Comparison of ENCODE assay signal across 1 cellular context in the genomic region with DNA sequence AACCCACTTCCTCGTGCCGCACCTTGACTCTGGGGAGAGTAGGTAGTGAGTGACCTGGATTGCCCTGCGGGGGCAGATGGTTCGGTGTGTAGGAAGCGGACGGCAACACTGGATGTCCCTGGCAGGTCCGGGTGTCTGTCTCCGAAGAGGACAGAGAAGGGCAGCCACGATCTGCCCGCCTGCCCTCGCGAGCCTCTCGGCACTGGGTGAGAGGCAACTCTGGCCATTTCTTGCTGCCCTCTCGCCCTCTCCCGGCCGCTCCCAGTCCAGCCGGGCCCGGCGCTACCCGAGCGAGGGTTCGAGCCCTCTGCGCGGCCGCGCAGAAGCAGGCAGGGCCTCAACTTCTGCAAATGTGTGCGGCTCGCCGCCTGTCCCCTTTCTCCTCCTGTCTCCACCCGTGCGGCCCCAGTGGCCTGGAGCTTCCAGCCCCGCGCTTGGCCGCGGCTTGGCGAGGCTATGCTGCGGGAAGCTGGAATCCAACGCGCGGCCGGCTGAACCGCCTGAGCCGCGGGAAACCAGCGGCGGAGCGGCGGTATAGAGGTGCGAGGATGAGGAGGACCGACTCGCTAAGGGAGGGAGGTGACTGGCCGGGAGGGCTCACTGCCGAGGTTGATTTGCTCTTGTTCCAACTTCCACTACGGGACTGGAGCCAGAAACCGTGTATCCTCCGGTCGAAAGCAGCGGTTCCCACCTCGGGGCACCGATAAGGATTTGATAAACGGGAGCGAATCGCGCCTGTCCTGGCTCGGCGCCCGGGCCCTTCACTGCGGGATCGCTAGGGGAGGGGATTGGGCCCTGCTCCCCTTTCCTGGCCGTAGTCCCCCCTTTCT.
TF ChIP-seq lines count a peak whose summit lies in the region.

No MANE protein-coding gene starts in this region.

TF ChIP-seq in K562, 482 proteins besides CTCF, POLR2A, EP300 and RAD21 (continued from another document and continues in another):
- TF ChIP-seq, protein P1, sequence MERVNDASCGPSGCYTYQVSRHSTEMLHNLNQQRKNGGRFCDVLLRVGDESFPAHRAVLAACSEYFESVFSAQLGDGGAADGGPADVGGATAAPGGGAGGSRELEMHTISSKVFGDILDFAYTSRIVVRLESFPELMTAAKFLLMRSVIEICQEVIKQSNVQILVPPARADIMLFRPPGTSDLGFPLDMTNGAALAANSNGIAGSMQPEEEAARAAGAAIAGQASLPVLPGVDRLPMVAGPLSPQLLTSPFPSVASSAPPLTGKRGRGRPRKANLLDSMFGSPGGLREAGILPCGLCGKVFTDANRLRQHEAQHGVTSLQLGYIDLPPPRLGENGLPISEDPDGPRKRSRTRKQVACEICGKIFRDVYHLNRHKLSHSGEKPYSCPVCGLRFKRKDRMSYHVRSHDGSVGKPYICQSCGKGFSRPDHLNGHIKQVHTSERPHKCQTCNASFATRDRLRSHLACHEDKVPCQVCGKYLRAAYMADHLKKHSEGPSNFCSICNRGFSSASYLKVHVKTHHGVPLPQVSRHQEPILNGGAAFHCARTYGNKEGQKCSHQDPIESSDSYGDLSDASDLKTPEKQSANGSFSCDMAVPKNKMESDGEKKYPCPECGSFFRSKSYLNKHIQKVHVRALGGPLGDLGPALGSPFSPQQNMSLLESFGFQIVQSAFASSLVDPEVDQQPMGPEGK (CRISPR knock-in tag; IDR thresholded peaks at IDR 0.05; ENCODE audit: borderline replicate concordance), result 0 out of 2 replicates have a peak, but pooled peaks have one; percentile 41
- TF ChIP-seq GTF2E2 (tag; IDR thresholded peaks at IDR 0.05), result 0 out of 2 replicates have a peak, but pooled peaks have one; percentile 2
- TF ChIP-seq, protein P2, sequence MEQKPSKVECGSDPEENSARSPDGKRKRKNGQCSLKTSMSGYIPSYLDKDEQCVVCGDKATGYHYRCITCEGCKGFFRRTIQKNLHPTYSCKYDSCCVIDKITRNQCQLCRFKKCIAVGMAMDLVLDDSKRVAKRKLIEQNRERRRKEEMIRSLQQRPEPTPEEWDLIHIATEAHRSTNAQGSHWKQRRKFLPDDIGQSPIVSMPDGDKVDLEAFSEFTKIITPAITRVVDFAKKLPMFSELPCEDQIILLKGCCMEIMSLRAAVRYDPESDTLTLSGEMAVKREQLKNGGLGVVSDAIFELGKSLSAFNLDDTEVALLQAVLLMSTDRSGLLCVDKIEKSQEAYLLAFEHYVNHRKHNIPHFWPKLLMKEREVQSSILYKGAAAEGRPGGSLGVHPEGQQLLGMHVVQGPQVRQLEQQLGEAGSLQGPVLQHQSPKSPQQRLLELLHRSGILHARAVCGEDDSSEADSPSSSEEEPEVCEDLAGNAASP (IDR thresholded peaks at IDR 0.05), result peak; percentile 68; the same call in 1 of the 2 replicates
- no peak for TF ChIP-seq SRSF1 (IDR thresholded peaks at IDR 0.05; ENCODE audit: low read depth, low read length)
- no peak for TF ChIP-seq DDX20 (tag; IDR thresholded peaks at IDR 0.05; ENCODE audit: low read depth)
- TF ChIP-seq ZNF830 (CRISPR knock-in tag; IDR thresholded peaks at IDR 0.05), result 0 out of 2 replicates have a peak, but pooled peaks have one; percentile 40
- TF ChIP-seq ZNF644 (tag; IDR thresholded peaks at IDR 0.05; ENCODE audit: low read depth), result 0 out of 2 replicates have a peak, but pooled peaks have one; percentile 34
- TF ChIP-seq, protein P3, sequence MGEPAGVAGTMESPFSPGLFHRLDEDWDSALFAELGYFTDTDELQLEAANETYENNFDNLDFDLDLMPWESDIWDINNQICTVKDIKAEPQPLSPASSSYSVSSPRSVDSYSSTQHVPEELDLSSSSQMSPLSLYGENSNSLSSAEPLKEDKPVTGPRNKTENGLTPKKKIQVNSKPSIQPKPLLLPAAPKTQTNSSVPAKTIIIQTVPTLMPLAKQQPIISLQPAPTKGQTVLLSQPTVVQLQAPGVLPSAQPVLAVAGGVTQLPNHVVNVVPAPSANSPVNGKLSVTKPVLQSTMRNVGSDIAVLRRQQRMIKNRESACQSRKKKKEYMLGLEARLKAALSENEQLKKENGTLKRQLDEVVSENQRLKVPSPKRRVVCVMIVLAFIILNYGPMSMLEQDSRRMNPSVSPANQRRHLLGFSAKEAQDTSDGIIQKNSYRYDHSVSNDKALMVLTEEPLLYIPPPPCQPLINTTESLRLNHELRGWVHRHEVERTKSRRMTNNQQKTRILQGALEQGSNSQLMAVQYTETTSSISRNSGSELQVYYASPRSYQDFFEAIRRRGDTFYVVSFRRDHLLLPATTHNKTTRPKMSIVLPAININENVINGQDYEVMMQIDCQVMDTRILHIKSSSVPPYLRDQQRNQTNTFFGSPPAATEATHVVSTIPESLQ (CRISPR knock-in tag; IDR thresholded peaks at IDR 0.05), result no peak
- no peak for TF ChIP-seq EHMT2 (IDR thresholded peaks at IDR 0.05)
- TF ChIP-seq CXXC5 (CRISPR knock-in tag; IDR thresholded peaks at IDR 0.05), result peak; percentile 19; the same call in 1 of the 2 replicates
- TF ChIP-seq, protein P4, sequence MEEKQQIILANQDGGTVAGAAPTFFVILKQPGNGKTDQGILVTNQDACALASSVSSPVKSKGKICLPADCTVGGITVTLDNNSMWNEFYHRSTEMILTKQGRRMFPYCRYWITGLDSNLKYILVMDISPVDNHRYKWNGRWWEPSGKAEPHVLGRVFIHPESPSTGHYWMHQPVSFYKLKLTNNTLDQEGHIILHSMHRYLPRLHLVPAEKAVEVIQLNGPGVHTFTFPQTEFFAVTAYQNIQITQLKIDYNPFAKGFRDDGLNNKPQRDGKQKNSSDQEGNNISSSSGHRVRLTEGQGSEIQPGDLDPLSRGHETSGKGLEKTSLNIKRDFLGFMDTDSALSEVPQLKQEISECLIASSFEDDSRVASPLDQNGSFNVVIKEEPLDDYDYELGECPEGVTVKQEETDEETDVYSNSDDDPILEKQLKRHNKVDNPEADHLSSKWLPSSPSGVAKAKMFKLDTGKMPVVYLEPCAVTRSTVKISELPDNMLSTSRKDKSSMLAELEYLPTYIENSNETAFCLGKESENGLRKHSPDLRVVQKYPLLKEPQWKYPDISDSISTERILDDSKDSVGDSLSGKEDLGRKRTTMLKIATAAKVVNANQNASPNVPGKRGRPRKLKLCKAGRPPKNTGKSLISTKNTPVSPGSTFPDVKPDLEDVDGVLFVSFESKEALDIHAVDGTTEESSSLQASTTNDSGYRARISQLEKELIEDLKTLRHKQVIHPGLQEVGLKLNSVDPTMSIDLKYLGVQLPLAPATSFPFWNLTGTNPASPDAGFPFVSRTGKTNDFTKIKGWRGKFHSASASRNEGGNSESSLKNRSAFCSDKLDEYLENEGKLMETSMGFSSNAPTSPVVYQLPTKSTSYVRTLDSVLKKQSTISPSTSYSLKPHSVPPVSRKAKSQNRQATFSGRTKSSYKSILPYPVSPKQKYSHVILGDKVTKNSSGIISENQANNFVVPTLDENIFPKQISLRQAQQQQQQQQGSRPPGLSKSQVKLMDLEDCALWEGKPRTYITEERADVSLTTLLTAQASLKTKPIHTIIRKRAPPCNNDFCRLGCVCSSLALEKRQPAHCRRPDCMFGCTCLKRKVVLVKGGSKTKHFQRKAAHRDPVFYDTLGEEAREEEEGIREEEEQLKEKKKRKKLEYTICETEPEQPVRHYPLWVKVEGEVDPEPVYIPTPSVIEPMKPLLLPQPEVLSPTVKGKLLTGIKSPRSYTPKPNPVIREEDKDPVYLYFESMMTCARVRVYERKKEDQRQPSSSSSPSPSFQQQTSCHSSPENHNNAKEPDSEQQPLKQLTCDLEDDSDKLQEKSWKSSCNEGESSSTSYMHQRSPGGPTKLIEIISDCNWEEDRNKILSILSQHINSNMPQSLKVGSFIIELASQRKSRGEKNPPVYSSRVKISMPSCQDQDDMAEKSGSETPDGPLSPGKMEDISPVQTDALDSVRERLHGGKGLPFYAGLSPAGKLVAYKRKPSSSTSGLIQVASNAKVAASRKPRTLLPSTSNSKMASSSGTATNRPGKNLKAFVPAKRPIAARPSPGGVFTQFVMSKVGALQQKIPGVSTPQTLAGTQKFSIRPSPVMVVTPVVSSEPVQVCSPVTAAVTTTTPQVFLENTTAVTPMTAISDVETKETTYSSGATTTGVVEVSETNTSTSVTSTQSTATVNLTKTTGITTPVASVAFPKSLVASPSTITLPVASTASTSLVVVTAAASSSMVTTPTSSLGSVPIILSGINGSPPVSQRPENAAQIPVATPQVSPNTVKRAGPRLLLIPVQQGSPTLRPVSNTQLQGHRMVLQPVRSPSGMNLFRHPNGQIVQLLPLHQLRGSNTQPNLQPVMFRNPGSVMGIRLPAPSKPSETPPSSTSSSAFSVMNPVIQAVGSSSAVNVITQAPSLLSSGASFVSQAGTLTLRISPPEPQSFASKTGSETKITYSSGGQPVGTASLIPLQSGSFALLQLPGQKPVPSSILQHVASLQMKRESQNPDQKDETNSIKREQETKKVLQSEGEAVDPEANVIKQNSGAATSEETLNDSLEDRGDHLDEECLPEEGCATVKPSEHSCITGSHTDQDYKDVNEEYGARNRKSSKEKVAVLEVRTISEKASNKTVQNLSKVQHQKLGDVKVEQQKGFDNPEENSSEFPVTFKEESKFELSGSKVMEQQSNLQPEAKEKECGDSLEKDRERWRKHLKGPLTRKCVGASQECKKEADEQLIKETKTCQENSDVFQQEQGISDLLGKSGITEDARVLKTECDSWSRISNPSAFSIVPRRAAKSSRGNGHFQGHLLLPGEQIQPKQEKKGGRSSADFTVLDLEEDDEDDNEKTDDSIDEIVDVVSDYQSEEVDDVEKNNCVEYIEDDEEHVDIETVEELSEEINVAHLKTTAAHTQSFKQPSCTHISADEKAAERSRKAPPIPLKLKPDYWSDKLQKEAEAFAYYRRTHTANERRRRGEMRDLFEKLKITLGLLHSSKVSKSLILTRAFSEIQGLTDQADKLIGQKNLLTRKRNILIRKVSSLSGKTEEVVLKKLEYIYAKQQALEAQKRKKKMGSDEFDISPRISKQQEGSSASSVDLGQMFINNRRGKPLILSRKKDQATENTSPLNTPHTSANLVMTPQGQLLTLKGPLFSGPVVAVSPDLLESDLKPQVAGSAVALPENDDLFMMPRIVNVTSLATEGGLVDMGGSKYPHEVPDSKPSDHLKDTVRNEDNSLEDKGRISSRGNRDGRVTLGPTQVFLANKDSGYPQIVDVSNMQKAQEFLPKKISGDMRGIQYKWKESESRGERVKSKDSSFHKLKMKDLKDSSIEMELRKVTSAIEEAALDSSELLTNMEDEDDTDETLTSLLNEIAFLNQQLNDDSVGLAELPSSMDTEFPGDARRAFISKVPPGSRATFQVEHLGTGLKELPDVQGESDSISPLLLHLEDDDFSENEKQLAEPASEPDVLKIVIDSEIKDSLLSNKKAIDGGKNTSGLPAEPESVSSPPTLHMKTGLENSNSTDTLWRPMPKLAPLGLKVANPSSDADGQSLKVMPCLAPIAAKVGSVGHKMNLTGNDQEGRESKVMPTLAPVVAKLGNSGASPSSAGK (IDR thresholded peaks at IDR 0.05), result peak; percentile 80
- no peak; the same call in 1 of the 2 replicates for TF ChIP-seq ZNF134 (CRISPR knock-in tag; conservative IDR thresholded peaks at IDR 0.05)
- 0 out of 2 replicates have a peak, but pooled peaks have one; percentile 58 for TF ChIP-seq ZBTB49 (CRISPR knock-in tag; IDR thresholded peaks at IDR 0.05; ENCODE audit: borderline replicate concordance)
- TF ChIP-seq AFF4 (CRISPR knock-in tag; IDR thresholded peaks at IDR 0.05), result peak; percentile 21; the same call in 1 of the 2 replicates
